In genomic region chr3:154901263-154901662, GRCh38 we compare ENCODE assay signal across 16 cellular contexts.
A peak's percentile ranks its signal among the peaks of the same experiment; 100 is the strongest.
DNase-seq lines count a peak whose midpoint lies in the region; ATAC-seq and TF ChIP-seq lines count a peak whose summit lies in the region.
"Had no signal": no experiment of that assay in that cellular context is flagged by ENCODE, and none has a peak within 500 bp of the region (broad histone marks: within the 10 kb centered on the region; RNA-seq: fewer than 3 reads in every experiment).

No MANE protein-coding gene starts in this region.

- no peaks in the 10 kb centered on the region for H3K79me2 ChIP-seq in smooth muscle cell (ENCODE audit: low read depth)

- H3K4me2 ChIP-seq in smooth muscle cell, result no peak overlapping the region

- no peaks in the 10 kb centered on the region for H3K36me3 Mint-ChIP-seq in T-helper 2 cell treated with Interferon-gamma antibody and Interleukin-4, amounts not matched to agents 5 μg/mL and 100 μg/mL, for 36 hours (ENCODE audit: low read depth)

- H3K27ac ChIP-seq in smooth muscle cell (ENCODE audit: low read depth) (no peak overlapping the region), esophagus muscularis mucosa (replicated peaks in 1 of 4) (no peak overlapping the region)

- 100% methylated on average over 2 of the region's 2 CpGs for WGBS in smooth muscle cell (ENCODE audit: low lambda C conversion rate)
- WGBS in esophagus muscularis mucosa, result 98% methylated on average over 2 of the region's 2 CpGs

- no peaks in the 10 kb centered on the region for H3K27me3 ChIP-seq in smooth muscle cell (ENCODE audit: low read depth)
- H3K27me3 ChIP-seq in esophagus muscularis mucosa, result no peaks in the 10 kb centered on the region

- TF ChIP-seq POLR2A in esophagus muscularis mucosa (IDR thresholded peaks at IDR 0.05; ENCODE audit: low read depth), result no peak

- H3K4me1 Mint-ChIP-seq in T-helper 2 cell treated with Interferon-gamma antibody and Interleukin-4, amounts not matched to agents 5 μg/mL and 100 μg/mL, for 36 hours (ENCODE audit: low read depth), result no peaks in the 10 kb centered on the region
- H3K4me1 Mint-ChIP-seq: B cell had no signal

- TF ChIP-seq EP300 in esophagus muscularis mucosa (IDR thresholded peaks at IDR 0.05), result no peak

- H3K4me3 ChIP-seq in fibroblast of the aortic adventitia (ENCODE audit: low read depth, low read length), result no peak overlapping the region
- no peak overlapping the region for H3K4me3 ChIP-seq in smooth muscle cell
- H3K4me3 ChIP-seq in esophagus muscularis mucosa, result no peak overlapping the region
- H3K4me3 ChIP-seq: GM12878 had no signal

- intact Hi-C loops in esophagus muscularis mucosa (cut with DNase I), result no loop called here

- no peaks in the 10 kb centered on the region for H4K20me1 ChIP-seq in smooth muscle cell (ENCODE audit: low read depth)

- H3K27ac Mint-ChIP-seq in T-helper 2 cell treated with Interferon-gamma antibody and Interleukin-4, amounts not matched to agents 5 μg/mL and 100 μg/mL, for 36 hours, result no peak overlapping the region
- H3K27ac Mint-ChIP-seq: B cell; CD4-positive, alpha-beta T cell; HFFc6 had no signal

- no peak overlapping the region for H3K9ac ChIP-seq in smooth muscle cell (ENCODE audit: low read depth)

- no peak overlapping the region for H3K4me3 Mint-ChIP-seq in T-helper 2 cell treated with Interferon-gamma antibody and Interleukin-4, amounts not matched to agents 5 μg/mL and 100 μg/mL, for 36 hours
- H3K4me3 Mint-ChIP-seq: B cell; CD4-positive, alpha-beta T cell; HFFc6 had no signal

- TF ChIP-seq CTCF in fibroblast of the aortic adventitia (IDR thresholded peaks at IDR 0.05; ENCODE audit: insufficient read depth, low read length) (no peak), smooth muscle cell (IDR thresholded peaks at IDR 0.05; ENCODE audit: borderline replicate concordance, insufficient read depth, poor library complexity, severe bottlenecking) (no peak), esophagus muscularis mucosa (IDR thresholded peaks at IDR 0.05) (no peak)

- DNase-seq in EH (ENCODE audit: low read depth), result peak; percentile 41
- DNase-seq in fibroblast of the aortic adventitia (ENCODE audit: low read depth), result peak; percentile 60
- no peak for DNase-seq in smooth muscle cell (lab: John Stamatoyannopoulos, UW; ENCODE audit: unreplicated experiment)
- DNase-seq in esophagus muscularis mucosa (ENCODE audit: extremely low spot score), result no peak
- no peak for DNase-seq in NOMO-1 (lab: John Stamatoyannopoulos, UW; ENCODE audit: unreplicated experiment in 2 of 2)
- DNase-seq in T-helper 2 cell treated with Interferon-gamma antibody and Interleukin-4, amounts not matched to agents 5 μg/mL and 100 μg/mL, for 36 hours (ENCODE audit: low spot score), result no peak
- DNase-seq: ACHN; C1 segment of cervical spinal cord; Calu3; CD4-positive, alpha-beta T cell; DMS 273 treated with DMSO at 0.1 percent for 48 hours; HCEC 1CT; HFFc6 had no signal

- H3K9me3 ChIP-seq in smooth muscle cell (replicated peaks; ENCODE audit: low read depth) (no peaks in the 10 kb centered on the region), esophagus muscularis mucosa (no peaks in the 10 kb centered on the region)

- H3K4me1 ChIP-seq in smooth muscle cell (ENCODE audit: low read depth) (no peaks in the 10 kb centered on the region), esophagus muscularis mucosa (no peaks in the 10 kb centered on the region)

- H3F3A ChIP-seq in smooth muscle cell (ENCODE audit: low read depth), result no peaks in the 10 kb centered on the region

- H3K27me3 Mint-ChIP-seq in T-helper 2 cell treated with Interferon-gamma antibody and Interleukin-4, amounts not matched to agents 5 μg/mL and 100 μg/mL, for 36 hours (ENCODE audit: low read depth), result no peaks in the 10 kb centered on the region
- H3K27me3 Mint-ChIP-seq: B cell; CD4-positive, alpha-beta T cell had no signal

- H2AFZ ChIP-seq in smooth muscle cell (ENCODE audit: low read depth), result peak overlapping the region; percentile 5

- peak; percentile 40; the same call in 2 of the 3 replicates for ATAC-seq in SK-N-SH treated with all-trans-retinoic acid at 6 μM for 48 hours
- ATAC-seq: GM12878 had no signal

- no peaks in the 10 kb centered on the region for H3K9me3 Mint-ChIP-seq in T-helper 2 cell treated with Interferon-gamma antibody and Interleukin-4, amounts not matched to agents 5 μg/mL and 100 μg/mL, for 36 hours
- H3K9me3 Mint-ChIP-seq: HFFc6 had no signal

- H3K36me3 ChIP-seq in smooth muscle cell (ENCODE audit: low read depth) (no peaks in the 10 kb centered on the region), esophagus muscularis mucosa (no peaks in the 10 kb centered on the region)

TF ChIP-seq in SK-N-SH treated with all-trans-retinoic acid at 6 μM for 48 hours, 23 proteins besides CTCF, POLR2A, EP300 and RAD21:
- TF ChIP-seq OSR1 (CRISPR knock-in tag; IDR thresholded peaks at IDR 0.05) (no peak), ESRRG (CRISPR knock-in tag; IDR thresholded peaks at IDR 0.05) (no peak), ZFP30 (CRISPR knock-in tag; IDR thresholded peaks at IDR 0.05) (no peak), ZNF8 (CRISPR knock-in tag; IDR thresholded peaks at IDR 0.05) (no peak), ZC3H10 (CRISPR knock-in tag; IDR thresholded peaks at IDR 0.05) (no peak), CREB5 (CRISPR knock-in tag; IDR thresholded peaks at IDR 0.05; ENCODE audit: low read depth) (no peak), TCF4 (CRISPR knock-in tag; IDR thresholded peaks at IDR 0.05; ENCODE audit: borderline replicate concordance) (no peak), ZNF70 (CRISPR knock-in tag; IDR thresholded peaks at IDR 0.05) (no peak), CSRNP3 (CRISPR knock-in tag; IDR thresholded peaks at IDR 0.05) (no peak), SNAI2 (CRISPR knock-in tag; IDR thresholded peaks at IDR 0.05) (no peak), BACH2 (CRISPR knock-in tag; IDR thresholded peaks at IDR 0.05; ENCODE audit: borderline replicate concordance) (no peak), ARNTL (CRISPR knock-in tag; IDR thresholded peaks at IDR 0.05; ENCODE audit: borderline replicate concordance, low read depth) (no peak), TOX (CRISPR knock-in tag; IDR thresholded peaks at IDR 0.05; ENCODE audit: borderline replicate concordance) (no peak)
- TF ChIP-seq, protein P1, sequence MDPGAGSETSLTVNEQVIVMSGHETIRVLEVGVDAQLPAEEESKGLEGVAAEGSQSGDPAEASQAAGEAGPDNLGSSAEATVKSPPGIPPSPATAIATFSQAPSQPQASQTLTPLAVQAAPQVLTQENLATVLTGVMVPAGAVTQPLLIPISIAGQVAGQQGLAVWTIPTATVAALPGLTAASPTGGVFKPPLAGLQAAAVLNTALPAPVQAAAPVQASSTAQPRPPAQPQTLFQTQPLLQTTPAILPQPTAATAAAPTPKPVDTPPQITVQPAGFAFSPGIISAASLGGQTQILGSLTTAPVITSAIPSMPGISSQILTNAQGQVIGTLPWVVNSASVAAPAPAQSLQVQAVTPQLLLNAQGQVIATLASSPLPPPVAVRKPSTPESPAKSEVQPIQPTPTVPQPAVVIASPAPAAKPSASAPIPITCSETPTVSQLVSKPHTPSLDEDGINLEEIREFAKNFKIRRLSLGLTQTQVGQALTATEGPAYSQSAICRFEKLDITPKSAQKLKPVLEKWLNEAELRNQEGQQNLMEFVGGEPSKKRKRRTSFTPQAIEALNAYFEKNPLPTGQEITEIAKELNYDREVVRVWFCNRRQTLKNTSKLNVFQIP (CRISPR knock-in tag; IDR thresholded peaks at IDR 0.05; ENCODE audit: borderline replicate concordance, low read depth), result no peak

Comparison
In these comparisons a context has a peak if more than half of its experiments do, and no peak if none do; other contexts are left out.
1. DNase-seq: peak in EH (single experiment) and fibroblast of the aortic adventitia (single experiment); none in smooth muscle cell (single experiment), esophagus muscularis mucosa (single experiment), NOMO-1 (0 of 2) and T-helper 2 cell treated with Interferon-gamma antibody and Interleukin-4, amounts not matched to agents 5 μg/mL and 100 μg/mL, for 36 hours (single experiment).